11 cellular contexts compared by ENCODE assay signal in genomic region chr9:13787234-13787833, GRCh38.
DNase-seq lines count a peak whose midpoint lies in the region; ATAC-seq, FAIRE-seq and TF ChIP-seq lines count a peak whose summit lies in the region.
"Had no signal": no experiment of that assay in that cellular context is flagged by ENCODE, and none has a peak within 500 bp of the region (broad histone marks: within the 10 kb centered on the region; RNA-seq: fewer than 3 reads in every experiment).

No MANE protein-coding gene starts in this region.

- no peaks in the 10 kb centered on the region for H3K9me3 ChIP-seq in fibroblast of lung (ENCODE audit: control insufficient read depth, insufficient read depth, low read depth, low read length)
- no peaks in the 10 kb centered on the region for H3K9me3 ChIP-seq in upper lobe of right lung
- H3K9me3 ChIP-seq in OCI-LY7 (ENCODE audit: low read length), result no peaks in the 10 kb centered on the region

- no TSS peak for BruUV-seq in OCI-LY7 (replicated peaks; lab: Mats Ljungman, UMichigan)

- no peak for FAIRE-seq in urothelium cell line (lab: Jason Lieb, UNC)
- FAIRE-seq: islet of Langerhans had no signal

- H3K36me3 ChIP-seq in fibroblast of lung (ENCODE audit: control insufficient read depth, insufficient read depth, low read length) (no peaks in the 10 kb centered on the region), upper lobe of right lung (no peaks in the 10 kb centered on the region), OCI-LY7 (ENCODE audit: insufficient read depth, low read length) (no peaks in the 10 kb centered on the region)

- DNase-seq in OCI-M1 (lab: John Stamatoyannopoulos, UW) (peak; percentile 74), fibroblast of lung (ENCODE audit: low read depth in 2 of 2) (peak; percentile 60 to 85), myocyte (ENCODE audit: low read depth) (peak; percentile 87), upper lobe of right lung (no peak), urothelium cell line (ENCODE audit: low spot score) (no peak), NOMO-1 (lab: John Stamatoyannopoulos, UW; ENCODE audit: unreplicated experiment in 2 of 2) (no peak), OCI-LY7 (ENCODE audit: low spot score) (no peak)
- DNase-seq: activated CD8-positive, alpha-beta memory T cell treated with anti-CD3 and anti-CD28 coated beads, Interleukin-2, amount 50 U/mL, for 48 hours; stimulated activated CD4-positive, alpha-beta T cell treated with anti-CD3 and anti-CD28 coated beads, Interleukin-12 subunit alpha, Interleukin-12 subunit beta, amount 100 ng/mL, for 4 hours; stimulated activated naive CD4-positive, alpha-beta T cell treated with Interleukin-2 at 50 U/mL for 16 hours had no signal

- H3K9me2 ChIP-seq in OCI-LY7 (ENCODE audit: insufficient read depth, low read length), result no peaks in the 10 kb centered on the region

- peak; percentile 10 for ATAC-seq in upper lobe of right lung

- intact Hi-C loops in upper lobe of right lung (cut with DNase I) (no loop called here), OCI-LY7 (cut with micrococcal nuclease; ENCODE audit: unreplicated experiment) (no loop called here)

- H4K20me1 ChIP-seq in fibroblast of lung (ENCODE audit: control insufficient read depth, extremely low read depth, insufficient read depth, low read length) (no peaks in the 10 kb centered on the region), OCI-LY7 (ENCODE audit: insufficient read depth, low read length) (no peaks in the 10 kb centered on the region)

- TF ChIP-seq CTCF in fibroblast of lung (conservative IDR thresholded peaks at IDR 0.05 in 1 of 2, IDR thresholded peaks at IDR 0.05 in 1 of 2; ENCODE audit: low read depth in 1 of 2, low read length in 2 of 2) (no peak), upper lobe of right lung (IDR thresholded peaks at IDR 0.05) (no peak), OCI-LY7 (conservative IDR thresholded peaks at IDR 0.05; ENCODE audit: low read length) (no peak)

- H3K4me2 ChIP-seq in fibroblast of lung (ENCODE audit: extremely low read depth, insufficient read depth, low read length) (peak overlapping the region; percentile 84), OCI-LY7 (ENCODE audit: low read length) (no peak overlapping the region)

- no peak overlapping the region for H3K9ac ChIP-seq in fibroblast of lung (ENCODE audit: insufficient read depth, low read length)

- CTCF ChIA-PET in OCI-LY7 (lab: Charles Lee; ENCODE audit: unreplicated experiment), result no interaction called here

- H3K27me3 ChIP-seq in fibroblast of lung (ENCODE audit: control insufficient read depth, insufficient read depth, low read length), result no peaks in the 10 kb centered on the region
- H3K27me3 ChIP-seq in upper lobe of right lung, result no peaks in the 10 kb centered on the region

- POLR2A ChIA-PET in OCI-LY7 (lab: Charles Lee), result interaction anchor here (0.8 kb wide), 1 partner anchor 9 kb away, joined by 4 read pairs; no protein-coding TSS in a partner anchor

- H2AFZ ChIP-seq in fibroblast of lung (ENCODE audit: low read length) (peak overlapping the region; percentile 44), OCI-LY7 (ENCODE audit: low read length) (no peak overlapping the region)

- H3K4me3 ChIP-seq in fibroblast of lung (replicated peaks in 1 of 4; ENCODE audit: control extremely low read depth in 1 of 4, insufficient read depth in 1 of 4, low read depth in 3 of 4, low read length in 4 of 4), result peak overlapping the region; percentile 2 to 44 (median 26)
- peak overlapping the region; percentile 6 for H3K4me3 ChIP-seq in upper lobe of right lung
- no peak overlapping the region for H3K4me3 ChIP-seq in OCI-LY7 (ENCODE audit: low read depth, low read length, poor library complexity, severe bottlenecking)

- H3K4me1 ChIP-seq in fibroblast of lung (ENCODE audit: control insufficient read depth, extremely low read depth, insufficient read depth, low read length) (peaks cover 10% of the 10 kb centered on the region), upper lobe of right lung (no peaks in the 10 kb centered on the region), OCI-LY7 (ENCODE audit: insufficient read depth, low read length, poor library complexity, severe bottlenecking) (no peaks in the 10 kb centered on the region)

- H3K79me2 ChIP-seq in fibroblast of lung (ENCODE audit: control insufficient read depth, insufficient read depth, low read length) (no peaks in the 10 kb centered on the region), OCI-LY7 (ENCODE audit: insufficient read depth, low read depth, low read length) (no peaks in the 10 kb centered on the region)

- H3K27ac ChIP-seq in fibroblast of lung (ENCODE audit: insufficient read depth, low read length) (peak overlapping the region; percentile 71), upper lobe of right lung (peak overlapping the region; percentile 58), OCI-LY7 (ENCODE audit: low read depth, low read length, poor library complexity, severe bottlenecking) (no peak overlapping the region)

Comparison
In these comparisons a context has a peak if more than half of its experiments do, and no peak if none do; other contexts are left out.
1. DNase-seq: peak in OCI-M1 (single experiment), fibroblast of lung (2 of 2) and myocyte (single experiment); none in upper lobe of right lung (single experiment), urothelium cell line (single experiment), NOMO-1 (0 of 2) and OCI-LY7 (single experiment).